Comparison of ENCODE assay signal across 8 cellular contexts in genomic region chr5:149439899-149440655, GRCh38.
DNase-seq lines count a peak whose midpoint lies in the region; TF ChIP-seq lines count a peak whose summit lies in the region.
"Had no signal": no experiment of that assay in that cellular context is flagged by ENCODE, and none has a peak within 500 bp of the region (broad histone marks: within the 10 kb centered on the region; RNA-seq: fewer than 3 reads in every experiment).

No MANE protein-coding gene starts in this region.

- peak; percentile 61 for TF ChIP-seq CTCF in astrocyte of the spinal cord (IDR thresholded peaks at IDR 0.05; ENCODE audit: low read depth, low read length)

- H3K9ac ChIP-seq in muscle layer of colon (ENCODE audit: low read length), result no peak overlapping the region

- H3K27ac ChIP-seq in muscle layer of colon (ENCODE audit: low read depth, low read length), result peak overlapping the region; percentile 56
- H3K27ac ChIP-seq: SK-N-MC had no signal

- no peaks in the 10 kb centered on the region for H3K27me3 ChIP-seq in muscle layer of colon (ENCODE audit: control insufficient read depth in 1 of 2, insufficient read depth in 2 of 2, low read length in 2 of 2)

- H3K4me1 ChIP-seq in muscle layer of colon (ENCODE audit: insufficient read depth, low read length), result peaks cover 51% of the 10 kb centered on the region

- H3K4me3 ChIP-seq in astrocyte of the spinal cord (ENCODE audit: low read depth, low read length) (no peak overlapping the region), muscle layer of colon (ENCODE audit: low read depth in 1 of 2, low read length in 2 of 2) (no peak overlapping the region)
- H3K4me3 ChIP-seq: SK-N-MC had no signal

- no peaks in the 10 kb centered on the region for H3K9me3 ChIP-seq in muscle layer of colon (ENCODE audit: low read length)

- H3K36me3 ChIP-seq in muscle layer of colon (ENCODE audit: insufficient read depth, low read length), result no peaks in the 10 kb centered on the region

- DNase-seq in ELF-1 (ENCODE audit: low read depth, low spot score) (peak; percentile 84), M059J (ENCODE audit: low read depth) (peak; percentile 94), astrocyte of the spinal cord (ENCODE audit: low read depth, low spot score) (peak; percentile 55), NCI-H128 (lab: John Stamatoyannopoulos, UW; ENCODE audit: unreplicated experiment) (no peak), putamen (ENCODE audit: low spot score) (no peak)
- DNase-seq in stimulated activated CD4-positive, alpha-beta T cell treated with anti-CD3 and anti-CD28 coated beads, Interleukin-2, amount 100 ng/mL, for 48 hours, result no peak

- in situ Hi-C loops in astrocyte of the spinal cord (cut with HindIII; ENCODE audit: low sequenced_read_pairs), result no loop called here

Comparison
In these comparisons a context has a peak if more than half of its experiments do, and no peak if none do; other contexts are left out.
1. DNase-seq: peak in ELF-1 (single experiment), M059J (single experiment) and astrocyte of the spinal cord (single experiment); none in NCI-H128 (single experiment), putamen (single experiment) and stimulated activated CD4-positive, alpha-beta T cell treated with anti-CD3 and anti-CD28 coated beads, Interleukin-2, amount 100 ng/mL, for 48 hours (0 of 2).